Comparison of ENCODE assay signal across 17 cellular contexts in genomic region chr3:11305509-11305908, GRCh38. TPM values are rescaled to one million over a fixed set of nuclear protein-coding genes. Genes with fewer than 3 reads are reported as not detected.
DNase-seq lines count a peak whose midpoint lies in the region; ATAC-seq and TF ChIP-seq lines count a peak whose summit lies in the region.
"Had no signal": no experiment of that assay in that cellular context is flagged by ENCODE, and none has a peak within 500 bp of the region (broad histone marks: within the 10 kb centered on the region; RNA-seq: fewer than 3 reads in every experiment).

No MANE protein-coding gene starts in this region.

- ATAC-seq in T-helper 17 cell, result no peak
- no peak for ATAC-seq in HG02870 (IDR thresholded peaks at IDR 0.05; ENCODE audit: unreplicated experiment)
- no peak for ATAC-seq in GM18498 (IDR thresholded peaks at IDR 0.05; ENCODE audit: unreplicated experiment)
- ATAC-seq in GM18873 (IDR thresholded peaks at IDR 0.05; ENCODE audit: low FRiP score, unreplicated experiment), result no peak
- ATAC-seq: Panc1 had no signal

- no peaks in the 10 kb centered on the region for H3K9me3 ChIP-seq in T-helper 17 cell (ENCODE audit: control insufficient read depth, low read length, poor library complexity, severe bottlenecking)
- H3K9me3 ChIP-seq: BE2C had no signal

- H3K4me3 Mint-ChIP-seq in T-helper 17 cell, result no peak overlapping the region
- H3K4me3 Mint-ChIP-seq: brain, IgD-negative memory B cell had no signal

- peaks cover 20% of the 10 kb centered on the region for H3K4me1 Mint-ChIP-seq in T-helper 17 cell
- H3K4me1 Mint-ChIP-seq: brain had no signal

- no peaks in the 10 kb centered on the region for H3K27me3 Mint-ChIP-seq in T-helper 17 cell
- H3K27me3 Mint-ChIP-seq: brain, IgD-negative memory B cell had no signal

- peaks cover 17% of the 10 kb centered on the region for H3K36me3 Mint-ChIP-seq in T-helper 17 cell (ENCODE audit: low read depth)

- no peak overlapping the region for H3K4me3 ChIP-seq in fibroblast of villous mesenchyme (ENCODE audit: low read depth, low read length)

- H3K27ac Mint-ChIP-seq in T-helper 17 cell, result peak overlapping the region; percentile 61
- H3K27ac Mint-ChIP-seq: activated T-helper 2 cell treated with anti-CD3 and anti-CD28 coated beads, Interferon-gamma antibody, Interleukin-2, Interleukin-4, amounts not matched to agents 10 μg/mL and 5 μg/mL and 100 μg/mL, durations not matched to agents 14 hours and 24 hours and 36 hours had no signal

- no peak for TF ChIP-seq CTCF in fibroblast of villous mesenchyme (IDR thresholded peaks at IDR 0.05; ENCODE audit: insufficient read depth, low read depth, low read length)

- DNase-seq in A172 (ENCODE audit: low spot score), result peak; percentile 36
- peak; percentile 28 for DNase-seq in EH (ENCODE audit: low read depth)
- no peak for DNase-seq in T-helper 17 cell
- DNase-seq in fibroblast of villous mesenchyme (ENCODE audit: low read depth), result peak; percentile 46
- DNase-seq in NCI-H345 treated with DMSO at 0.1 percent for 48 hours (lab: John Stamatoyannopoulos, UW; ENCODE audit: unreplicated experiment), result no peak
- DNase-seq: activated CD4-positive, alpha-beta T cell treated with anti-CD3 and anti-CD28 coated beads for 48 hours; BE2C; DMS79 treated with DMSO at 0.1 percent for 48 hours; NCI-H1694; NCI-H510A had no signal

RNA-seq across cellular contexts. Expression of gene ATG7, which starts 33.3 kb away (rescaled TPM):
- 48.3 and 68.2 TPM in 2 replicates for total RNA-seq in A172 (2014; rRNA removed; shearing (Covaris generic))
- total RNA-seq in T-helper 17 cell (10 to 100 TPM; 34.0 to 36.9 TPM), fibroblast of villous mesenchyme (95.7 and 131 TPM in 2 replicates)

Comparison
In these comparisons a context has a peak if more than half of its experiments do, and no peak if none do; other contexts are left out.
1. DNase-seq: peak in A172 (single experiment), EH (single experiment) and fibroblast of villous mesenchyme (single experiment); none in T-helper 17 cell (0 of 3) and NCI-H345 treated with DMSO at 0.1 percent for 48 hours (single experiment).